In the genomic region with DNA sequence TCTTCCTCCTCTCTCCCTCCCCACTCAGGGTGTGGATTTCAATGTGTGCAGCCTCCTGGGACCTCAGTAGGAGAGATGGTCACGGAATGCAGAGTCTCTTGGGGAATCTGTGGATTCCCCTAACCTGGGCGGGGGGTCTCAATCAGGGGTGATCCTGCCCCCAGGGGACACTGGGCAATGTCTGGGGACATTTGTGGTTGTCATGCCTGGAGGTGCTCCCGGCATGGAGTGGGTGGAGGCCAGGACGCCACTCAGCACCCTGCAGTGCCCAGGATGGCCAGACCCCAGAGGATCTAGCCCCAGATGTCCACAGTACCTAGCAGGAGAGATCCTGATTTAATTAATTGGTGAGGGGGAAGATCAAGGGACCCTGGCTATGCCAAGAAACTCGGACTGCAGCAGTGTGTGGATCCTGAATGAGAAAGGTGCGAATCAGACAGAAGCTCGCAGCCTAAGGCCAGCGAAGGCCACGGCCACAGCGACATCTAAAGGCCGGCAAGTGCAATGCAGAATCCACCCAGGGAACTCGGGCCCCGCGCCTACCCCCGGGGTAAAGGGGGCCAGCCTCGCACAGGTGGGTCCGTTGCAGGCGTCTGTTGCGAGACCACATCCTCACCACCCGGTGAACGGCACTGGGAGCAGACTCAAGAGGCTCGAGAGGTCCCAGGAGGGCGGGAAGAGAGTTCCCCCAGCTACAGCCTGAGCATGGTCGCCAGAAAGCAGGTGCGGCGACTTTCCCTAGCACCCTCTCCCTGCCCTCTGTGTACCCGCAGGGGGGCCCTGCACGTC, we compare ENCODE assay signal across 7 cellular contexts.
DNase-seq lines count a peak whose midpoint lies in the region; ATAC-seq and TF ChIP-seq lines count a peak whose summit lies in the region.

No MANE protein-coding gene starts in this region.

- peaks cover 57% of the 10 kb centered on the region for H3K4me1 Mint-ChIP-seq in activated naive CD8-positive, alpha-beta T cell treated with anti-CD3 and anti-CD28 coated beads for 36 hours

- no peaks in the 10 kb centered on the region for H3K9me3 ChIP-seq in hepatocyte (ENCODE audit: low read depth)

- no peaks in the 10 kb centered on the region for H3K9me2 ChIP-seq in hepatocyte (replicated peaks; ENCODE audit: insufficient read depth)

- H3K9me3 Mint-ChIP-seq in activated naive CD8-positive, alpha-beta T cell treated with anti-CD3 and anti-CD28 coated beads for 36 hours: peaks cover 4% of the 10 kb centered on the region

- H3K79me2 ChIP-seq in hepatocyte: no peaks in the 10 kb centered on the region

- H3K4me2 ChIP-seq in hepatocyte: no peak overlapping the region

- H3K36me3 Mint-ChIP-seq in activated naive CD8-positive, alpha-beta T cell treated with anti-CD3 and anti-CD28 coated beads for 36 hours: no peaks in the 10 kb centered on the region

- H2AFZ ChIP-seq in hepatocyte: no peak overlapping the region

- no peaks in the 10 kb centered on the region for H3K36me3 ChIP-seq in hepatocyte (replicated peaks; ENCODE audit: insufficient read depth, low read depth)

- 27% methylated on average over 27 of the region's 28 CpGs for WGBS in hepatocyte (ENCODE audit: low lambda C conversion rate, missing lambda C conversion rate)

- H3K27ac Mint-ChIP-seq in activated naive CD8-positive, alpha-beta T cell treated with anti-CD3 and anti-CD28 coated beads for 36 hours: no peak overlapping the region

- CTCF ChIA-PET in RWPE1 (lab: Yijun Ruan, JAX): interaction anchor here (0.6 to 1.1 kb wide), 11 partner anchors 10 to 339 kb away, joined by 3 to 7 read pairs (median 3); partner anchors contain the start of gene TIMM13

- no peak overlapping the region for H3K4me3 ChIP-seq in hepatocyte

- DNase-seq in RWPE1 (ENCODE audit: low spot score): no peak
- DNase-seq in activated naive CD8-positive, alpha-beta T cell treated with anti-CD3 and anti-CD28 coated beads for 36 hours: peak; percentile 68
- DNase-seq in hepatocyte (ENCODE audit: low spot score): peak; percentile 66
- peak; percentile 66 for DNase-seq in stimulated activated CD4-positive, alpha-beta T cell treated with anti-CD3 and anti-CD28 coated beads, Interleukin-4, amount 100 ng/mL, for 24 hours

- TF ChIP-seq CTCF in RWPE1 (conservative IDR thresholded peaks at IDR 0.05; ENCODE audit: low read depth): peak; percentile 93
- TF ChIP-seq CTCF in hepatocyte (IDR thresholded peaks at IDR 0.05; ENCODE audit: poor library complexity): peak; percentile 71

- no peaks in the 10 kb centered on the region for H3K27me3 Mint-ChIP-seq in activated naive CD8-positive, alpha-beta T cell treated with anti-CD3 and anti-CD28 coated beads for 36 hours

- H3K4me3 Mint-ChIP-seq in activated naive CD8-positive, alpha-beta T cell treated with anti-CD3 and anti-CD28 coated beads for 36 hours: no peak overlapping the region

- H4K20me1 ChIP-seq in hepatocyte (ENCODE audit: insufficient read depth, poor library complexity, severe bottlenecking): no peaks in the 10 kb centered on the region

- no peaks in the 10 kb centered on the region for H3K4me1 ChIP-seq in hepatocyte (ENCODE audit: insufficient read depth)

- H3K27me3 ChIP-seq in hepatocyte: no peaks in the 10 kb centered on the region

- no peak overlapping the region; the same call in 1 of the 2 replicates for H3K27ac ChIP-seq in RWPE1
- no peak overlapping the region for H3K27ac ChIP-seq in hepatocyte

- POLR2A ChIA-PET in RWPE1 (lab: Yijun Ruan, JAX; ENCODE audit: low non-redundant PET): interaction anchor here (1.2 kb wide), 1 partner anchor 11 kb away, joined by 3 read pairs; no protein-coding TSS in a partner anchor

- ATAC-seq in GM18907 (IDR thresholded peaks at IDR 0.05; ENCODE audit: unreplicated experiment) (peak; percentile 30), HG02623 (IDR thresholded peaks at IDR 0.05; ENCODE audit: unreplicated experiment) (no peak), GM21515 (IDR thresholded peaks at IDR 0.05; ENCODE audit: unreplicated experiment) (no peak)
